12 cellular contexts compared by ENCODE assay signal in genomic region chr12:122395319-122395718, GRCh38. TPM values are rescaled to one million over a fixed set of nuclear protein-coding genes. Genes with fewer than 3 reads are reported as not detected.
A peak's percentile ranks its signal among the peaks of the same experiment; 100 is the strongest.
DNase-seq lines count a peak whose midpoint lies in the region; ATAC-seq and TF ChIP-seq lines count a peak whose summit lies in the region.
"Had no signal": no experiment of that assay in that cellular context is flagged by ENCODE, and none has a peak within 500 bp of the region (broad histone marks: within the 10 kb centered on the region; RNA-seq: fewer than 3 reads in every experiment).

No MANE protein-coding gene starts in this region.

- no peaks in the 10 kb centered on the region for H3K9me3 Mint-ChIP-seq in mesothelial cell of epicardium
- H3K9me3 Mint-ChIP-seq in stimulated activated naive CD8-positive, alpha-beta T cell treated with anti-CD3 and anti-CD28 coated beads, Interleukin-15, amount 100 ng/mL, for 72 hours: no peaks in the 10 kb centered on the region
- H3K9me3 Mint-ChIP-seq: activated T-helper 1 cell treated with anti-CD3 and anti-CD28 coated beads, Interleukin-12 subunit alpha, Interleukin-12 subunit beta, Interleukin-2, Interleukin-4 antibody, amounts not matched to agents 30 ng/mL and 10 ng/mL and 1 ng/mL, durations not matched to agents 14 hours and 24 hours and 36 hours had no signal

- H3K4me3 ChIP-seq in HEK293 (ENCODE audit: low read depth, low read length) (no peak overlapping the region), mammary epithelial cell (replicated peaks in 1 of 3; ENCODE audit: insufficient read depth in 1 of 3, low read depth in 2 of 3, low read length in 3 of 3) (no peak overlapping the region)
- H3K4me3 ChIP-seq: thoracic aorta had no signal

- WGBS in mammary epithelial cell (ENCODE audit: low coverage, missing lambda C conversion rate): 51% methylated on average over 3 of the region's 3 CpGs

- H3K9me3 ChIP-seq in HEK293 (ENCODE audit: control insufficient read depth, insufficient read depth, low read depth, low read length): no peaks in the 10 kb centered on the region
- no peaks in the 10 kb centered on the region for H3K9me3 ChIP-seq in mammary epithelial cell (replicated peaks; ENCODE audit: insufficient read depth, low read length)
- H3K9me3 ChIP-seq: thoracic aorta had no signal

- ATAC-seq in stimulated activated naive CD8-positive, alpha-beta T cell treated with anti-CD3 and anti-CD28 coated beads, Interleukin-15, amount 100 ng/mL, for 72 hours: no peak

- H3K4me1 Mint-ChIP-seq in mesothelial cell of epicardium: peaks cover 16% of the 10 kb centered on the region
- H3K4me1 Mint-ChIP-seq in stimulated activated naive CD8-positive, alpha-beta T cell treated with anti-CD3 and anti-CD28 coated beads, Interleukin-15, amount 100 ng/mL, for 72 hours: peaks cover 21% of the 10 kb centered on the region

- intact Hi-C loops in mammary epithelial cell (cut with micrococcal nuclease): no loop called here
- intact Hi-C loops in cardiac septum (cut with DNase I): no loop called here

- H2AFZ ChIP-seq in mammary epithelial cell (ENCODE audit: low read depth, low read length): no peak overlapping the region

- TF ChIP-seq CTCF in HEK293 (tag by site-specific recombination; IDR thresholded peaks at IDR 0.05) (no peak), mammary epithelial cell (conservative IDR thresholded peaks at IDR 0.05 in 1 of 2, IDR thresholded peaks at IDR 0.05 in 1 of 2; ENCODE audit: extremely low read depth in 1 of 2, insufficient read depth in 1 of 2, low read depth in 1 of 2, low read length in 2 of 2) (no peak), mesothelial cell of epicardium (IDR thresholded peaks at IDR 0.05; ENCODE audit: unreplicated experiment) (no peak)

- no peaks in the 10 kb centered on the region for H4K20me1 ChIP-seq in mammary epithelial cell (ENCODE audit: insufficient read depth, low read length)

- in situ Hi-C loops in mammary epithelial cell (cut with MboI; ENCODE audit: low sequenced_read_pairs in 2 of 2): loop anchor here (5.0 to 10.0 kb wide), 2 partner anchors 77 to 79 kb away; no protein-coding TSS in a partner anchor

- H3K4me3 Mint-ChIP-seq in mesothelial cell of epicardium: no peak overlapping the region
- no peak overlapping the region for H3K4me3 Mint-ChIP-seq in stimulated activated naive CD8-positive, alpha-beta T cell treated with anti-CD3 and anti-CD28 coated beads, Interleukin-15, amount 100 ng/mL, for 72 hours
- H3K4me3 Mint-ChIP-seq: activated T-helper 1 cell treated with anti-CD3 and anti-CD28 coated beads, Interleukin-12 subunit alpha, Interleukin-12 subunit beta, Interleukin-2, Interleukin-4 antibody, amounts not matched to agents 30 ng/mL and 10 ng/mL and 1 ng/mL, durations not matched to agents 14 hours and 24 hours and 36 hours had no signal

- CTCF ChIA-PET in HEK293 (lab: Yijun Ruan, JAX): interaction anchor here (0.5 to 8.8 kb wide), 5 partner anchors 24 to 101 kb away, joined by 3 to 156 read pairs (median 3); no protein-coding TSS in a partner anchor
- CTCF ChIA-PET in mammary epithelial cell (lab: Charles Lee; ENCODE audit: low non-redundant PET): no interaction called here

- H3K36me3 Mint-ChIP-seq in mesothelial cell of epicardium: no peaks in the 10 kb centered on the region

- peaks cover 3% of the 10 kb centered on the region; the same call in 1 of the 2 replicates for H3K4me1 ChIP-seq in HEK293 (ENCODE audit: control insufficient read depth, insufficient read depth, low read length)
- peaks cover 14% of the 10 kb centered on the region for H3K4me1 ChIP-seq in mammary epithelial cell (ENCODE audit: insufficient read depth, low read length)

- peaks cover 71% of the 10 kb centered on the region for H3K79me2 ChIP-seq in mammary epithelial cell (ENCODE audit: insufficient read depth, low read length)

- POLR2A ChIA-PET in HEK293 (lab: Yijun Ruan, JAX): interaction anchor here (0.6 to 1.4 kb wide), 4 partner anchors 16 to 76 kb away, joined by 3 to 6 read pairs (median 4); no protein-coding TSS in a partner anchor

- BruUV-seq in mammary epithelial cell (replicated peaks; lab: Mats Ljungman, UMichigan): no TSS peak

- peak overlapping the region; percentile 61 for H3K27ac Mint-ChIP-seq in mesothelial cell of epicardium
- no peak overlapping the region for H3K27ac Mint-ChIP-seq in stimulated activated naive CD8-positive, alpha-beta T cell treated with anti-CD3 and anti-CD28 coated beads, Interleukin-15, amount 100 ng/mL, for 72 hours
- H3K27ac Mint-ChIP-seq: activated T-helper 1 cell treated with anti-CD3 and anti-CD28 coated beads, Interleukin-12 subunit alpha, Interleukin-12 subunit beta, Interleukin-2, Interleukin-4 antibody, amounts not matched to agents 30 ng/mL and 10 ng/mL and 1 ng/mL, durations not matched to agents 14 hours and 24 hours and 36 hours had no signal

- H3K4me2 ChIP-seq in mammary epithelial cell (ENCODE audit: insufficient read depth, low read depth, low read length): no peak overlapping the region

- no peak overlapping the region for H3K9ac ChIP-seq in mammary epithelial cell (ENCODE audit: insufficient read depth, low read length)

- no peaks in the 10 kb centered on the region for H3K27me3 Mint-ChIP-seq in mesothelial cell of epicardium (ENCODE audit: low read depth)
- no peaks in the 10 kb centered on the region for H3K27me3 Mint-ChIP-seq in stimulated activated naive CD8-positive, alpha-beta T cell treated with anti-CD3 and anti-CD28 coated beads, Interleukin-15, amount 100 ng/mL, for 72 hours

- DNase-seq in A172 (ENCODE audit: low spot score): peak; percentile 83
- DNase-seq in mammary epithelial cell: peak; percentile 73
- DNase-seq in mesothelial cell of epicardium (ENCODE audit: low spot score in 2 of 2, unreplicated experiment in 2 of 2): no peak
- no peak for DNase-seq in NCI-H2107 (lab: John Stamatoyannopoulos, UW)
- no peak for DNase-seq in activated CD8-positive, alpha-beta memory T cell treated with anti-CD3 and anti-CD28 coated beads for 24 hours
- no peak for DNase-seq in stimulated activated naive CD8-positive, alpha-beta T cell treated with anti-CD3 and anti-CD28 coated beads, Interleukin-15, amount 100 ng/mL, for 72 hours
- no peak for DNase-seq in cardiac septum (ENCODE audit: low spot score)
- DNase-seq: NCI-H1417 treated with DMSO at 0.1 percent for 48 hours, retina had no signal

- no peaks in the 10 kb centered on the region for H3K27me3 ChIP-seq in mammary epithelial cell (ENCODE audit: insufficient read depth, low read length)

- dilution Hi-C loops in mammary epithelial cell (cut with HindIII; ENCODE audit: low sequenced_read_pairs): loop anchor here (5.0 kb wide), 2 partner anchors 42 to 77 kb away; no protein-coding TSS in a partner anchor

- no peak overlapping the region for H3K27ac ChIP-seq in HEK293 (ENCODE audit: extremely low read depth, low read depth, low read length)
- no peak overlapping the region for H3K27ac ChIP-seq in mammary epithelial cell (ENCODE audit: insufficient read depth, low read depth, low read length)

- H3K36me3 ChIP-seq in HEK293 (ENCODE audit: control insufficient read depth in 2 of 2, insufficient read depth in 1 of 2, low read length in 2 of 2) (no peaks in the 10 kb centered on the region; a peak in 1 of 3 replicates), mammary epithelial cell (ENCODE audit: insufficient read depth, low read length) (peaks cover 3% of the 10 kb centered on the region)
- H3K36me3 ChIP-seq: thoracic aorta had no signal

TF ChIP-seq in HEK293, 187 proteins besides CTCF, POLR2A, EP300 and RAD21 (continues in another document):
- TF ChIP-seq ZNF184 (tag by site-specific recombination; IDR thresholded peaks at IDR 0.05) (no peak), ZNF791 (tag by site-specific recombination; IDR thresholded peaks at IDR 0.05) (no peak), GLI4 (tag by site-specific recombination; IDR thresholded peaks at IDR 0.05) (no peak), ZNF558 (tag by site-specific recombination; IDR thresholded peaks at IDR 0.05) (peak; percentile 42; the same call in 1 of the 2 replicates), ZNF600 (tag by site-specific recombination; IDR thresholded peaks at IDR 0.05) (no peak), ZEB2 (tag by site-specific recombination; IDR thresholded peaks at IDR 0.05) (peak; percentile 68), ZNF366 (tag by site-specific recombination; conservative IDR thresholded peaks at IDR 0.05) (peak; percentile 81), SCRT1 (tag by site-specific recombination; IDR thresholded peaks at IDR 0.05; ENCODE audit: borderline replicate concordance) (no peak), ZNF132 (tag by site-specific recombination; IDR thresholded peaks at IDR 0.05; ENCODE audit: borderline replicate concordance) (no peak), ZNF48 (tag by site-specific recombination; IDR thresholded peaks at IDR 0.05) (no peak), ZNF24 (tag by site-specific recombination; IDR thresholded peaks at IDR 0.05) (no peak), ZNF114 (tag by site-specific recombination; IDR thresholded peaks at IDR 0.05) (no peak), HOXC10 (CRISPR knock-in tag; IDR thresholded peaks at IDR 0.05) (no peak), IKZF3 (tag by site-specific recombination; IDR thresholded peaks at IDR 0.05) (0 out of 2 replicates have a peak, but pooled peaks have one; percentile 13), ZNF837 (tag by site-specific recombination; IDR thresholded peaks at IDR 0.05) (no peak), ZNF629 (tag by site-specific recombination; IDR thresholded peaks at IDR 0.05) (peak; percentile 98), KLF16 (tag by site-specific recombination; IDR thresholded peaks at IDR 0.05) (no peak), ZNF660 (tag by site-specific recombination; IDR thresholded peaks at IDR 0.05) (peak; percentile 97), ATF2 (tag by site-specific recombination; IDR thresholded peaks at IDR 0.05; ENCODE audit: low read depth) (peak; percentile 91), ZNF521 (tag by site-specific recombination; IDR thresholded peaks at IDR 0.05) (no peak)

RNA-seq across cellular contexts. Expression of gene CLIP1, which starts 27.1 kb away (rescaled TPM):
- 52.0 and 58.5 TPM in 2 replicates for total RNA-seq in A172 (2014; rRNA removed; shearing (Covaris generic))
- 10 to 100 TPM; 86.1 to 97.4 TPM for total RNA-seq in mammary epithelial cell
- polyA plus RNA-seq in mammary epithelial cell: 38.0 TPM
- 72.3 TPM for polyA minus RNA-seq in mammary epithelial cell
- total RNA-seq in mesothelial cell of epicardium: 58.9 to 65.2 TPM (median 61.9 TPM) in 3 replicates
- 107 TPM for total RNA-seq in cardiac septum

Comparison
In these comparisons a context has a peak if more than half of its experiments do, and no peak if none do; other contexts are left out.
1. DNase-seq: peak in A172 (single experiment) and mammary epithelial cell (single experiment); none in mesothelial cell of epicardium (0 of 2), NCI-H2107 (single experiment), activated CD8-positive, alpha-beta memory T cell treated with anti-CD3 and anti-CD28 coated beads for 24 hours (single experiment), stimulated activated naive CD8-positive, alpha-beta T cell treated with anti-CD3 and anti-CD28 coated beads, Interleukin-15, amount 100 ng/mL, for 72 hours (0 of 2) and cardiac septum (single experiment).